ENCODE assay signal across 13 cellular contexts in the genomic region with DNA sequence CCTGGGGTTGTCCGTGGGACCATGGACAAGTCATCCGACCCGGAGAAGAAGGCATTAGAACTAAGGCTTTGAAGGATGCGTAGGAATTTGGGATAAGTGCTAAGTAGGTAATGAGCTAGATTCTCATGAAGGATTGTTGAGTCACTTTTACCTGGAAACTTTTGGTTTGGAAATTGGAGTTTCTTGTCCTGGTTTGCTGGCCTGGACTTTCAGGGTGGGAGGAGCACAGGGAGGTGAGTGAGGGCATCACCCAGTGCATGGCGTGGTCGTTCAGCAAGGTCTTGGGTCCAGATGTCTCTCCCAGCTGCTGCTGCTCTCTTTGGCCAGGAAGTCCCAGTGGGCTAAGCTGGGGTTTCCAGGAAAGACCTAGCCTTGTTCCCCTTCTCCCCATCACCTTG. TPM values are rescaled to one million over a fixed set of nuclear protein-coding genes. Genes with fewer than 3 reads are reported as not detected.
DNase-seq lines count a peak whose midpoint lies in the region; ATAC-seq, FAIRE-seq and TF ChIP-seq lines count a peak whose summit lies in the region.
"Had no signal": no experiment of that assay in that cellular context is flagged by ENCODE, and none has a peak within 500 bp of the region (broad histone marks: within the 10 kb centered on the region; RNA-seq: fewer than 3 reads in every experiment).

No MANE protein-coding gene starts in this region.

- H3K27ac ChIP-seq in heart left ventricle (peak overlapping the region; percentile 60 to 100 (median 91)), esophagus squamous epithelium (peak overlapping the region; percentile 79 to 99 (median 92)), pancreas (peak overlapping the region; percentile 25 to 88 (median 84)), upper lobe of right lung (peak overlapping the region; percentile 76), hepatocyte (no peak overlapping the region)
- H3K27ac ChIP-seq: VCaP had no signal

- no peak overlapping the region for H2AFZ ChIP-seq in hepatocyte

- H3K36me3 ChIP-seq in heart left ventricle, result peaks cover 0 to 5% (median 0%) of the 10 kb centered on the region in 9 donors
- H3K36me3 ChIP-seq in esophagus squamous epithelium, result peaks cover 0 to 4% (median 0%) of the 10 kb centered on the region in 3 donors
- no peaks in the 10 kb centered on the region for H3K36me3 ChIP-seq in pancreas
- H3K36me3 ChIP-seq in upper lobe of right lung, result no peaks in the 10 kb centered on the region
- H3K36me3 ChIP-seq in hepatocyte (replicated peaks; ENCODE audit: insufficient read depth, low read depth), result no peaks in the 10 kb centered on the region

- peaks cover 30% of the 10 kb centered on the region for H3K79me2 ChIP-seq in hepatocyte

- 81 to 88% (median 84%) methylated on average over 6 of the region's 6 CpGs for WGBS in heart left ventricle, 4 donors
- WGBS in esophagus squamous epithelium, 2 donors, result 70 to 72% methylated on average over 6 of the region's 6 CpGs
- WGBS in pancreas, 2 donors, result 71 to 74% methylated on average over 6 of the region's 6 CpGs
- 87% methylated on average over 6 of the region's 6 CpGs for WGBS in hepatocyte (ENCODE audit: low lambda C conversion rate, missing lambda C conversion rate)

- TF ChIP-seq CTCF in heart left ventricle (IDR thresholded peaks at IDR 0.05) (no peak), esophagus squamous epithelium (IDR thresholded peaks at IDR 0.05) (no peak), pancreas (IDR thresholded peaks at IDR 0.05) (no peak), upper lobe of right lung (IDR thresholded peaks at IDR 0.05) (no peak), hepatocyte (IDR thresholded peaks at IDR 0.05; ENCODE audit: poor library complexity) (no peak)

- intact Hi-C loops in heart left ventricle (cut with DNase I) (no loop called here), left ventricle myocardium superior (cut with micrococcal nuclease) (no loop called here), esophagus squamous epithelium (cut with DNase I) (no loop called here), pancreas (cut with DNase I) (no loop called here), upper lobe of right lung (cut with DNase I) (no loop called here)

- H3K9me3 ChIP-seq in heart left ventricle (no peaks in the 10 kb centered on the region), esophagus squamous epithelium (no peaks in the 10 kb centered on the region), pancreas (no peaks in the 10 kb centered on the region), upper lobe of right lung (no peaks in the 10 kb centered on the region), hepatocyte (ENCODE audit: low read depth) (no peaks in the 10 kb centered on the region)

- H3K4me3 ChIP-seq in heart left ventricle (no peak overlapping the region), esophagus squamous epithelium (no peak overlapping the region), pancreas (no peak overlapping the region), upper lobe of right lung (no peak overlapping the region), hepatocyte (no peak overlapping the region)

- FAIRE-seq in pancreas (lab: Jason Lieb, UNC), result no peak
- FAIRE-seq: small intestine had no signal

- H3K27me3 ChIP-seq in heart left ventricle, result no peaks in the 10 kb centered on the region
- H3K27me3 ChIP-seq in esophagus squamous epithelium, result no peaks in the 10 kb centered on the region
- H3K27me3 ChIP-seq in pancreas, result no peaks in the 10 kb centered on the region
- H3K27me3 ChIP-seq in upper lobe of right lung, result no peaks in the 10 kb centered on the region
- peaks cover 24% of the 10 kb centered on the region for H3K27me3 ChIP-seq in hepatocyte

- TF ChIP-seq POLR2A in heart left ventricle (IDR thresholded peaks at IDR 0.05) (no peak), esophagus squamous epithelium (IDR thresholded peaks at IDR 0.05) (no peak)

- H3K4me2 ChIP-seq in hepatocyte, result no peak overlapping the region

- ATAC-seq in heart left ventricle (no peak), left ventricle myocardium superior (no peak), pancreas (no peak), upper lobe of right lung (no peak)
- ATAC-seq: activated naive CD4-positive, alpha-beta T cell treated with anti-CD3 and anti-CD28 coated beads, Interleukin-2, amount 50 U/mL, for 72 hours had no signal

- H3K4me1 ChIP-seq in heart left ventricle (peaks cover 0 to 62% (median 33%) of the 10 kb centered on the region in 12 donors), esophagus squamous epithelium (peaks cover 31 to 95% (median 41%) of the 10 kb centered on the region in 3 donors), pancreas (peaks cover 11 to 34% (median 31%) of the 10 kb centered on the region in 3 donors), upper lobe of right lung (peaks cover 36% of the 10 kb centered on the region), hepatocyte (ENCODE audit: insufficient read depth) (peaks cover 18% of the 10 kb centered on the region)

- H3K9me2 ChIP-seq in hepatocyte (replicated peaks; ENCODE audit: insufficient read depth), result no peaks in the 10 kb centered on the region

- DNase-seq in heart left ventricle, result no peak
- no peak for DNase-seq in left ventricle myocardium superior
- no peak for DNase-seq in esophagus squamous epithelium (lab: John Stamatoyannopoulos, UW)
- DNase-seq in pancreas, result no peak
- DNase-seq in upper lobe of right lung, result no peak
- DNase-seq in SHP77 treated with DMSO at 0.1 percent for 48 hours (lab: John Stamatoyannopoulos, UW), result no peak
- DNase-seq in NCI-H526 (lab: John Stamatoyannopoulos, UW), result no peak
- DNase-seq in hepatocyte (ENCODE audit: low spot score), result no peak
- DNase-seq: Karpas-422, NCI-H2029, small intestine had no signal

- peaks cover 15% of the 10 kb centered on the region for H4K20me1 ChIP-seq in hepatocyte (ENCODE audit: insufficient read depth, poor library complexity, severe bottlenecking)

RNA-seq across cellular contexts. Expression of a gene that starts 7.6 kb away (rescaled TPM):
- total RNA-seq in heart left ventricle (100 to 1,000 TPM; 107 to 267 (median 155) TPM), left ventricle myocardium superior (178 TPM), esophagus squamous epithelium (10 to 100 TPM; 40.8 to 80.9 (median 61.0) TPM), pancreas (100 to 1,000 TPM; 106 to 203 (median 127) TPM), upper lobe of right lung (150 TPM), hepatocyte (7.1 and 7.8 TPM in 2 replicates)
- polyA plus RNA-seq in heart left ventricle (100 to 1,000 TPM; 159 to 192 TPM), pancreas (10 to 100 TPM; 21.3 to 74.9 TPM), hepatocyte (20.9 and 30.5 TPM in 2 replicates)
